Comparison of ENCODE assay signal across 25 cellular contexts in the genomic region with DNA sequence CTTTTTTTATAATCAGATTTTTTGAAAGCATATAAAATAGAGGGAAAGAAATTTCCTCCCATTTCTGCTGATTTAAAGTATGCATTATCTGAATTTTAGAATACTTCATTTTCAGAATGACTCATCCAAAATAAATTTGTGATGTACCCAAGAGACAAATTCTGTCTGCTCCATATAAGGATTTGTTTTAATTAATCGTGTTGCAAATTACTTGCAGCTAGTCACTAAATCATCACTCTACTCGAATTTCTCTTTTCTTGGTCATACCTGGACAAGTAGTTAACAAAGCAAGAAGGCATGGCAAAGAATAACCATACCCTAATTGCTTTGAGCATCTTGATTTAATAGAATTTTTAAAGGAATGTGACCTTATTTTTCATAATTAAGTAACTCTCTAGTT.
DNase-seq lines count a peak whose midpoint lies in the region; ATAC-seq and TF ChIP-seq lines count a peak whose summit lies in the region.
"Had no signal": no experiment of that assay in that cellular context is flagged by ENCODE, and none has a peak within 500 bp of the region (broad histone marks: within the 10 kb centered on the region; RNA-seq: fewer than 3 reads in every experiment).

No MANE protein-coding gene starts in this region.

- intact Hi-C loops in mammary epithelial cell (cut with micrococcal nuclease) = loop anchor here (1.0 kb wide), 1 partner anchor 15 kb away; no protein-coding TSS in a partner anchor
- intact Hi-C loops in breast epithelium (cut with DNase I; ENCODE audit: low total_unique reads) = no loop called here

- H3F3A ChIP-seq in smooth muscle cell (ENCODE audit: low read depth) = peaks cover 24% of the 10 kb centered on the region

- H3K79me2 ChIP-seq in mammary epithelial cell (ENCODE audit: insufficient read depth, low read length) (no peaks in the 10 kb centered on the region), smooth muscle cell (ENCODE audit: low read depth) (no peaks in the 10 kb centered on the region)

- H3K27ac ChIP-seq in mammary epithelial cell (ENCODE audit: insufficient read depth, low read depth, low read length) = no peak overlapping the region
- H3K27ac ChIP-seq in breast epithelium = no peak overlapping the region
- peak overlapping the region; percentile 79 for H3K27ac ChIP-seq in SJSA1
- H3K27ac ChIP-seq in smooth muscle cell (ENCODE audit: low read depth) = peak overlapping the region; percentile 95
- H3K27ac ChIP-seq: pancreas, right lobe of liver, suprapubic skin, vagina had no signal

- CTCF ChIA-PET in mammary epithelial cell (lab: Charles Lee; ENCODE audit: low non-redundant PET) = no interaction called here

- no peak overlapping the region for H3K9ac ChIP-seq in mammary epithelial cell (ENCODE audit: insufficient read depth, low read length)
- peak overlapping the region; percentile 64 for H3K9ac ChIP-seq in smooth muscle cell (ENCODE audit: low read depth)

- dilution Hi-C loops in mammary epithelial cell (cut with HindIII; ENCODE audit: low sequenced_read_pairs) = no loop called here

- no peak for TF ChIP-seq CTCF in mammary epithelial cell (conservative IDR thresholded peaks at IDR 0.05 in 1 of 2, IDR thresholded peaks at IDR 0.05 in 1 of 2; ENCODE audit: extremely low read depth in 1 of 2, insufficient read depth in 1 of 2, low read depth in 1 of 2, low read length in 2 of 2)
- TF ChIP-seq CTCF in breast epithelium (IDR thresholded peaks at IDR 0.05) = no peak
- TF ChIP-seq CTCF in kidney epithelial cell (IDR thresholded peaks at IDR 0.05; ENCODE audit: insufficient read depth, low read length, poor library complexity, severe bottlenecking) = no peak
- TF ChIP-seq CTCF in smooth muscle cell (IDR thresholded peaks at IDR 0.05; ENCODE audit: borderline replicate concordance, insufficient read depth, poor library complexity, severe bottlenecking) = no peak

- H2AFZ ChIP-seq in mammary epithelial cell (ENCODE audit: low read depth, low read length) (no peak overlapping the region), smooth muscle cell (ENCODE audit: low read depth) (no peak overlapping the region)

- in situ Hi-C loops in mammary epithelial cell (cut with MboI; ENCODE audit: low sequenced_read_pairs in 2 of 2) = no loop called here

- H3K9me3 ChIP-seq in mammary epithelial cell (replicated peaks; ENCODE audit: insufficient read depth, low read length) (no peaks in the 10 kb centered on the region), breast epithelium (no peaks in the 10 kb centered on the region), SJSA1 (replicated peaks) (no peaks in the 10 kb centered on the region), smooth muscle cell (replicated peaks; ENCODE audit: low read depth) (no peaks in the 10 kb centered on the region)
- H3K9me3 ChIP-seq: pancreas, right lobe of liver, suprapubic skin, vagina had no signal

- ATAC-seq in GM21390 (IDR thresholded peaks at IDR 0.05; ENCODE audit: unreplicated experiment) = no peak
- ATAC-seq in HG02884 (IDR thresholded peaks at IDR 0.05; ENCODE audit: unreplicated experiment) = no peak
- ATAC-seq: activated CD8-positive, alpha-beta memory T cell treated with anti-CD3 and anti-CD28 coated beads, Interleukin-2, amount 10 ng/mL, durations not matched to agents 7 days and 5 days; activated T-helper 17 cell treated with anti-CD3 and anti-CD28 coated beads, Interleukin-2, amount 50 U/mL, for 72 hours; naive thymus-derived CD4-positive, alpha-beta T cell; pancreas; right lobe of liver; Right ventricle myocardium inferior; stimulated activated effector memory CD8-positive, alpha-beta T cell treated with anti-CD3 and anti-CD28 coated beads, Interleukin-12 subunit alpha, Interleukin-12 subunit beta, amount 100 ng/mL, for 72 hours had no signal

- BruUV-seq in mammary epithelial cell (replicated peaks; lab: Mats Ljungman, UMichigan) = no TSS peak

- H3K4me1 ChIP-seq in mammary epithelial cell (ENCODE audit: insufficient read depth, low read length) = peaks cover 9% of the 10 kb centered on the region
- H3K4me1 ChIP-seq in breast epithelium = peaks cover 0 to 17% of the 10 kb centered on the region in 2 donors
- H3K4me1 ChIP-seq in SJSA1 (replicated peaks) = peaks cover 35% of the 10 kb centered on the region
- H3K4me1 ChIP-seq in smooth muscle cell (ENCODE audit: low read depth) = peaks cover 26% of the 10 kb centered on the region
- H3K4me1 ChIP-seq: pancreas, right lobe of liver, vagina had no signal

- H4K20me1 ChIP-seq in mammary epithelial cell (ENCODE audit: insufficient read depth, low read length) (no peaks in the 10 kb centered on the region), smooth muscle cell (ENCODE audit: low read depth) (no peaks in the 10 kb centered on the region)

- H3K27me3 ChIP-seq in mammary epithelial cell (ENCODE audit: insufficient read depth, low read length) (no peaks in the 10 kb centered on the region), breast epithelium (no peaks in the 10 kb centered on the region), SJSA1 (replicated peaks) (no peaks in the 10 kb centered on the region), kidney epithelial cell (ENCODE audit: control insufficient read depth, insufficient read depth, low read length) (no peaks in the 10 kb centered on the region), smooth muscle cell (ENCODE audit: low read depth) (no peaks in the 10 kb centered on the region)
- H3K27me3 ChIP-seq: pancreas, right lobe of liver, suprapubic skin, vagina had no signal

- 0% methylated on average over 2 of the region's 2 CpGs for WGBS in mammary epithelial cell (ENCODE audit: low coverage, missing lambda C conversion rate)
- 37% methylated on average over 2 of the region's 2 CpGs for WGBS in smooth muscle cell (ENCODE audit: low lambda C conversion rate)

- H3K4me2 ChIP-seq in mammary epithelial cell (ENCODE audit: insufficient read depth, low read depth, low read length) (peak overlapping the region; percentile 14), smooth muscle cell (peak overlapping the region; percentile 81)

- H3K36me3 ChIP-seq in mammary epithelial cell (ENCODE audit: insufficient read depth, low read length) (no peaks in the 10 kb centered on the region), breast epithelium (no peaks in the 10 kb centered on the region), SJSA1 (no peaks in the 10 kb centered on the region), kidney epithelial cell (ENCODE audit: control insufficient read depth, insufficient read depth, low read length) (no peaks in the 10 kb centered on the region), smooth muscle cell (ENCODE audit: low read depth) (no peaks in the 10 kb centered on the region)
- H3K36me3 ChIP-seq: pancreas, right lobe of liver, suprapubic skin, vagina had no signal

- H3K4me3 ChIP-seq in mammary epithelial cell (replicated peaks in 1 of 3; ENCODE audit: insufficient read depth in 1 of 3, low read depth in 2 of 3, low read length in 3 of 3) (no peak overlapping the region), breast epithelium (no peak overlapping the region), SJSA1 (no peak overlapping the region), kidney epithelial cell (ENCODE audit: low read depth, low read length) (no peak overlapping the region), smooth muscle cell (peak overlapping the region; percentile 1)
- H3K4me3 ChIP-seq: lung, pancreas, right lobe of liver, suprapubic skin, vagina had no signal

- DNase-seq in mammary epithelial cell (no peak), breast epithelium (ENCODE audit: low spot score in 2 of 2) (no peak), SJSA1 (ENCODE audit: low read depth in 1 of 2, low spot score in 2 of 2) (peak in 1 of 2 experiments; percentile 64), kidney epithelial cell (ENCODE audit: low read depth) (peak; percentile 10), smooth muscle cell (lab: John Stamatoyannopoulos, UW; ENCODE audit: unreplicated experiment) (no peak), mucosa of gallbladder (ENCODE audit: low spot score) (no peak)
- DNase-seq: 8988T; activated CD4-positive, alpha-beta T cell treated with anti-CD3 and anti-CD28 coated beads for 4 hours; activated CD8-positive, alpha-beta memory T cell treated with anti-CD3 and anti-CD28 coated beads, Interleukin-2, amount 10 ng/mL, durations not matched to agents 7 days and 5 days; activated naive CD8-positive, alpha-beta T cell treated with anti-CD3 and anti-CD28 coated beads, Interleukin-2, amount 10 ng/mL, durations not matched to agents 7 days and 5 days; cortex of kidney; hippocampal formation; naive thymus-derived CD4-positive, alpha-beta T cell; NCI-H1092; pancreas; right lobe of liver; T-helper 1 cell had no signal

- no peak for TF ChIP-seq POLR2A in breast epithelium (IDR thresholded peaks at IDR 0.05)

Comparison
In these comparisons a context has a peak if more than half of its experiments do, and no peak if none do; other contexts are left out.
1. H3K27ac ChIP-seq: peak in SJSA1 (single experiment) and smooth muscle cell (single experiment); none in mammary epithelial cell (single experiment) and breast epithelium (0 of 2).